1 cellular context compared by ENCODE assay signal in the genomic region with DNA sequence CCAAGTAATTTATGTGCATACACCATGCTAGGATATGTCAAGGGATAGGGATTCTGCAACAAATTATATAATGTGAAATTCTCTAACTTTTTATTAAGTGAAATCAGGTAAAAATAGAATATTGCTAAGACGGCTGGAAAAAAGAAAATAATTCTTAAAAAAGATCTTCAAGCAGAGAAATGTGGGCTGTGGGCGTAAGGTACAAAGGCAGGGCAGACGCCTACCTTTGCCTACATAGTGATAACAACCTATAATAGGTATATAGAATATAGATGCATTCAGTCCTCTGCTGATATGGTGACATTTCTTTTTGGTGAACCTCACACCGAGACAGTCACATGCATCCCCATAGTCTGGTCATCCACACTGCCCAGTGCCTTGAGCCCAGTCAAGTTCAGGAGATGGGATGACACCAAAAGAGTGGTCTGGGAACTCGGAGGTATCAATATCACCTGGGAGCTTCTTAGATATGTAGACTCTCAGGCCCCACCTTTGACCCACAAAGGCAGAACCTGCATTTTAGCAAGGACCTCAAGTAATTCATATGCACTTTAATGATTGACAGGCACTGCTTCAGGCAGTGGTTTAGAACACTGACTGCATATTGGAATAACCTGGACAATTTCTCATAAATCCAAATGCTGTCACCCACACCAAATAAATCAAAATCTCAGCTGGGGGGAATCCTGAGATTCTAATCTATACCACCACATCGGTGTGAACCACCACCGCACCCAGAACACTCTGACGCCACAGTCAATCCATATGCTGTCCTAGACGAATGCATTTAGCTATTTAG.
TF ChIP-seq lines count a peak whose summit lies in the region.

No MANE protein-coding gene starts in this region.

TF ChIP-seq in HEK293, 187 proteins besides CTCF, POLR2A, EP300 and RAD21 (continued from another document):
- TF ChIP-seq, protein P1, sequence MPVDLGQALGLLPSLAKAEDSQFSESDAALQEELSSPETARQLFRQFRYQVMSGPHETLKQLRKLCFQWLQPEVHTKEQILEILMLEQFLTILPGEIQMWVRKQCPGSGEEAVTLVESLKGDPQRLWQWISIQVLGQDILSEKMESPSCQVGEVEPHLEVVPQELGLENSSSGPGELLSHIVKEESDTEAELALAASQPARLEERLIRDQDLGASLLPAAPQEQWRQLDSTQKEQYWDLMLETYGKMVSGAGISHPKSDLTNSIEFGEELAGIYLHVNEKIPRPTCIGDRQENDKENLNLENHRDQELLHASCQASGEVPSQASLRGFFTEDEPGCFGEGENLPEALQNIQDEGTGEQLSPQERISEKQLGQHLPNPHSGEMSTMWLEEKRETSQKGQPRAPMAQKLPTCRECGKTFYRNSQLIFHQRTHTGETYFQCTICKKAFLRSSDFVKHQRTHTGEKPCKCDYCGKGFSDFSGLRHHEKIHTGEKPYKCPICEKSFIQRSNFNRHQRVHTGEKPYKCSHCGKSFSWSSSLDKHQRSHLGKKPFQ (tag by site-specific recombination; IDR thresholded peaks at IDR 0.05) = peak; percentile 83; the same call in 1 of the 2 replicates
- TF ChIP-seq ZNF133 (tag by site-specific recombination; IDR thresholded peaks at IDR 0.05) = no peak
- TF ChIP-seq ZNF510 (tag by site-specific recombination; IDR thresholded peaks at IDR 0.05; ENCODE audit: insufficient replicate concordance) = no peak
TF ChIP-seq in HEK293: peak in this region for 2.
